Comparison of ENCODE assay signal across 8 cellular contexts in the genomic region with DNA sequence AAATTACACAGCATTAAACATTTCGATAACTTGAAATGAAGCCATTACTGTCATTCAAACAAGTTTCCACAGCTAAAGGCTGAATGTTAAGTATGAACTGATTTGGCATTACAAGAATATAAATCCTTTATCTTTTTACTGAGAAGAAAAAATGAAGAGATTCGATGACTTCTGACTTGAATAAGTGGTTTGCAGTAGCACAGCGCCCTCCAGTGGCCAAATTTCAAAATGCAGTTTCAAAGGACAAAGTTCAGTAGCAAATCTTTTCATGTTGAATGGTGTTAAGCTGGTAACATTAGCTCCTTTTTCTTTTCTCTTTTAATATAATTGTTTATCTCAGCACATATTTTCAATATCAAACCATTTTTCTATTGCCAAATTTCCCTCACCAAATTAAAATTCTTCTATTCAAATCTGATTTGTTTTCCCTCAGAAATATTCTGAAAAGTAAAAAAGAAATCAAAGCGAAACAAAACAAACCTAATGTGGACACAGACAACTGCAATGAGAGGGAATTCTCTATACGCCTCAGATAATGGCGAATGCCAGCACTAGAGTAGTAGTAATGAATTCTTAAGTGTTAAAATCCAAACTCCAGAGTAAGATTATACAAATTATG.
A peak's percentile ranks its signal among the peaks of the same experiment; 100 is the strongest.
DNase-seq lines count a peak whose midpoint lies in the region; ATAC-seq, FAIRE-seq and TF ChIP-seq lines count a peak whose summit lies in the region.

No MANE protein-coding gene starts in this region.

- DNase-seq in GM12892 (ENCODE audit: insufficient read length) (no peak), NCI-H748 (lab: John Stamatoyannopoulos, UW; ENCODE audit: unreplicated experiment) (peak; percentile 82), endodermal cell (peak; percentile 95), mucosa of descending colon (peak in 2 of 3 donors; percentile 46 to 91)
- DNase-seq in activated CD8-positive, alpha-beta T cell treated with anti-CD3 and anti-CD28 coated beads, Interleukin-2, amount 10 ng/mL, durations not matched to agents 7 days and 5 days, result peak; percentile 86
- DNase-seq in stimulated activated CD8-positive, alpha-beta memory T cell treated with anti-CD3 and anti-CD28 coated beads, Interleukin-4, amount 100 ng/mL, for 4 hours (ENCODE audit: low read depth in 2 of 2, low spot score in 1 of 2), result peak; percentile 52 to 73

- no peaks in the 10 kb centered on the region for H3K36me3 Mint-ChIP-seq in activated CD8-positive, alpha-beta T cell treated with anti-CD3 and anti-CD28 coated beads, Interleukin-2, amount 10 ng/mL, durations not matched to agents 7 days and 5 days (ENCODE audit: low read depth)
- H3K36me3 Mint-ChIP-seq in endodermal cell (ENCODE audit: low read depth), result no peaks in the 10 kb centered on the region
- H3K36me3 Mint-ChIP-seq in activated T-helper 17 cell treated with anti-CD3 and anti-CD28 coated beads, Interleukin-2, amount 50 U/mL, for 72 hours (ENCODE audit: low read depth), result peaks cover 9% of the 10 kb centered on the region

- POLR2A ChIA-PET in activated CD8-positive, alpha-beta T cell treated with anti-CD3 and anti-CD28 coated beads, Interleukin-2, amount 10 ng/mL, durations not matched to agents 7 days and 5 days (lab: Charles Lee), result no interaction called here

- H3K27me3 Mint-ChIP-seq in activated CD8-positive, alpha-beta T cell treated with anti-CD3 and anti-CD28 coated beads, Interleukin-2, amount 10 ng/mL, durations not matched to agents 7 days and 5 days (ENCODE audit: low read depth), result no peaks in the 10 kb centered on the region
- H3K27me3 Mint-ChIP-seq in endodermal cell (ENCODE audit: insufficient read depth), result peaks cover 3% of the 10 kb centered on the region
- H3K27me3 Mint-ChIP-seq in activated T-helper 17 cell treated with anti-CD3 and anti-CD28 coated beads, Interleukin-2, amount 50 U/mL, for 72 hours, result no peaks in the 10 kb centered on the region

- H3K4me3 ChIP-seq in endodermal cell (ENCODE audit: low read length) (no peak overlapping the region), mucosa of descending colon (no peak overlapping the region)

- no peak overlapping the region for H3K27ac Mint-ChIP-seq in activated CD8-positive, alpha-beta T cell treated with anti-CD3 and anti-CD28 coated beads, Interleukin-2, amount 10 ng/mL, durations not matched to agents 7 days and 5 days
- H3K27ac Mint-ChIP-seq in endodermal cell, result no peak overlapping the region
- H3K27ac Mint-ChIP-seq in activated T-helper 17 cell treated with anti-CD3 and anti-CD28 coated beads, Interleukin-2, amount 50 U/mL, for 72 hours, result no peak overlapping the region

- H3K9me3 ChIP-seq in endodermal cell (ENCODE audit: control insufficient read depth, low read length) (no peaks in the 10 kb centered on the region), mucosa of descending colon (no peaks in the 10 kb centered on the region)

- no peak for ATAC-seq in activated CD8-positive, alpha-beta T cell treated with anti-CD3 and anti-CD28 coated beads, Interleukin-2, amount 10 ng/mL, durations not matched to agents 7 days and 5 days
- ATAC-seq in mucosa of descending colon, result peak; percentile 71
- ATAC-seq in activated T-helper 17 cell treated with anti-CD3 and anti-CD28 coated beads, Interleukin-2, amount 50 U/mL, for 72 hours (replicated peaks), result no peak

- no peak overlapping the region for H3K9ac ChIP-seq in endodermal cell (ENCODE audit: extremely low read depth, low read length, poor library complexity, severe bottlenecking)

- FAIRE-seq in A204.1 (lab: Jason Lieb, UNC) (peak; percentile 96), GM12892 (lab: Jason Lieb, UNC) (peak; percentile 92)

- 39% methylated on average over 3 to 6 of the region's 6 CpGs for WGBS in endodermal cell (ENCODE audit: insufficient coverage in 1 of 2, insufficient read length in 1 of 2), 2 experiments

- CTCF ChIA-PET in activated CD8-positive, alpha-beta T cell treated with anti-CD3 and anti-CD28 coated beads, Interleukin-2, amount 10 ng/mL, durations not matched to agents 7 days and 5 days (lab: Charles Lee), result interaction anchor here (0.6 to 2.6 kb wide), 40 partner anchors 9 to 793 kb away, joined by 3 to 36 read pairs (median 4); no protein-coding TSS in a partner anchor

- H3K9me3 Mint-ChIP-seq in activated CD8-positive, alpha-beta T cell treated with anti-CD3 and anti-CD28 coated beads, Interleukin-2, amount 10 ng/mL, durations not matched to agents 7 days and 5 days (ENCODE audit: insufficient read depth), result no peaks in the 10 kb centered on the region
- H3K9me3 Mint-ChIP-seq in endodermal cell, result no peaks in the 10 kb centered on the region
- H3K9me3 Mint-ChIP-seq in activated T-helper 17 cell treated with anti-CD3 and anti-CD28 coated beads, Interleukin-2, amount 50 U/mL, for 72 hours, result no peaks in the 10 kb centered on the region

- H3K27me3 ChIP-seq in endodermal cell (ENCODE audit: control insufficient read depth, insufficient read depth, low read length, poor library complexity, severe bottlenecking), result no peaks in the 10 kb centered on the region

- no peaks in the 10 kb centered on the region for H3K4me1 ChIP-seq in endodermal cell (ENCODE audit: control insufficient read depth, insufficient read depth, low read length)
- H3K4me1 ChIP-seq in mucosa of descending colon (ENCODE audit: low read depth), result no peaks in the 10 kb centered on the region

- peaks cover 2% of the 10 kb centered on the region for H3K4me1 Mint-ChIP-seq in activated CD8-positive, alpha-beta T cell treated with anti-CD3 and anti-CD28 coated beads, Interleukin-2, amount 10 ng/mL, durations not matched to agents 7 days and 5 days (ENCODE audit: low read depth)
- peaks cover 8% of the 10 kb centered on the region for H3K4me1 Mint-ChIP-seq in endodermal cell
- peaks cover 10% of the 10 kb centered on the region for H3K4me1 Mint-ChIP-seq in activated T-helper 17 cell treated with anti-CD3 and anti-CD28 coated beads, Interleukin-2, amount 50 U/mL, for 72 hours

- TF ChIP-seq CTCF in endodermal cell (conservative IDR thresholded peaks at IDR 0.05) (peak; percentile 97), mucosa of descending colon (IDR thresholded peaks at IDR 0.05) (peak; percentile 86)

- no peak for TF ChIP-seq POLR2A in GM12892 (IDR thresholded peaks at IDR 0.05; ENCODE audit: low read depth, low read length)

- no peak overlapping the region for H3K4me3 Mint-ChIP-seq in activated CD8-positive, alpha-beta T cell treated with anti-CD3 and anti-CD28 coated beads, Interleukin-2, amount 10 ng/mL, durations not matched to agents 7 days and 5 days
- no peak overlapping the region for H3K4me3 Mint-ChIP-seq in endodermal cell
- no peak overlapping the region for H3K4me3 Mint-ChIP-seq in activated T-helper 17 cell treated with anti-CD3 and anti-CD28 coated beads, Interleukin-2, amount 50 U/mL, for 72 hours

- intact Hi-C loops in mucosa of descending colon (cut with DNase I, micrococcal nuclease), result loop anchor here in 1 of 2 donors (10.0 kb wide), 1 partner anchor 789 kb away; no protein-coding TSS in a partner anchor

- H3K27ac ChIP-seq in endodermal cell (ENCODE audit: low read depth, low read length), result no peak overlapping the region

- H3K36me3 ChIP-seq in endodermal cell (ENCODE audit: control insufficient read depth, insufficient read depth, low read length), result no peaks in the 10 kb centered on the region
- no peaks in the 10 kb centered on the region for H3K36me3 ChIP-seq in mucosa of descending colon (ENCODE audit: low read depth)
